ENCODE assay signal across 34 cellular contexts in genomic region chr22:10741210-10741609, GRCh38.
DNase-seq lines count a peak whose midpoint lies in the region; ATAC-seq and TF ChIP-seq lines count a peak whose summit lies in the region.
"Had no signal": no experiment of that assay in that cellular context is flagged by ENCODE, and none has a peak within 500 bp of the region (broad histone marks: within the 10 kb centered on the region; RNA-seq: fewer than 3 reads in every experiment).

No MANE protein-coding gene starts in this region.

- no peaks in the 10 kb centered on the region for H3K4me1 Mint-ChIP-seq in activated naive CD4-positive, alpha-beta T cell treated with anti-CD3 and anti-CD28 coated beads, Interleukin-2, amount 10 ng/mL, durations not matched to agents 7 days and 5 days
- H3K4me1 Mint-ChIP-seq: activated CD8-positive, alpha-beta memory T cell treated with anti-CD3 and anti-CD28 coated beads, Interleukin-2, amount 10 ng/mL, durations not matched to agents 7 days and 5 days; B cell; T-helper 17 cell had no signal

- H3K23ac ChIP-seq in neuronal stem cell (ENCODE audit: low read depth, low read length, poor library complexity) = no peak overlapping the region

- no peaks in the 10 kb centered on the region for H3K27me3 ChIP-seq in neuronal stem cell (ENCODE audit: control insufficient read depth in 3 of 3, insufficient read depth in 3 of 3, low read depth in 1 of 3, low read length in 3 of 3)
- H3K27me3 ChIP-seq: cardiac muscle cell, MG63, vagina had no signal

- no peak overlapping the region for H3K4me3 Mint-ChIP-seq in activated naive CD4-positive, alpha-beta T cell treated with anti-CD3 and anti-CD28 coated beads, Interleukin-2, amount 10 ng/mL, durations not matched to agents 7 days and 5 days
- H3K4me3 Mint-ChIP-seq: activated CD8-positive, alpha-beta memory T cell treated with anti-CD3 and anti-CD28 coated beads, Interleukin-2, amount 10 ng/mL, durations not matched to agents 7 days and 5 days; activated T-cell treated with anti-CD3 and anti-CD28 coated beads, Interleukin-2, amount 50 U/mL, for 4 hours; B cell; CD8-positive, alpha-beta T cell; effector memory CD8-positive, alpha-beta T cell; natural killer cell treated with Interleukin-12 subunit alpha and Interleukin-12 subunit beta and Interleukin-15 and Interleukin-18, amount 100 ng/mL, for 72 hours; stimulated activated naive CD8-positive, alpha-beta T cell treated with anti-CD3 and anti-CD28 coated beads, Interleukin-15, Interleukin-2, amounts not matched to agents 100 ng/mL and 50 ng/mL, for 24 hours; T-helper 17 cell had no signal

- CTCF ChIA-PET in activated naive CD4-positive, alpha-beta T cell treated with anti-CD3 and anti-CD28 coated beads, Interleukin-2, amount 10 ng/mL, durations not matched to agents 7 days and 5 days (lab: Charles Lee) = no interaction called here

- H2AK5ac ChIP-seq in neuronal stem cell (ENCODE audit: low read depth, low read length) = no peak overlapping the region

- H3K4ac ChIP-seq in neuronal stem cell (ENCODE audit: low read length) = no peak overlapping the region

- H3K4me2 ChIP-seq in neuronal stem cell (ENCODE audit: insufficient read depth, low read length, poor library complexity, severe bottlenecking) = no peak overlapping the region

- peak overlapping the region; percentile 48 for H4K8ac ChIP-seq in neuronal stem cell (ENCODE audit: low read depth, low read length)

- H3K79me1 ChIP-seq in neuronal stem cell (ENCODE audit: low read depth, low read length) = no peaks in the 10 kb centered on the region

- H4K91ac ChIP-seq in neuronal stem cell (ENCODE audit: low read depth, low read length, poor library complexity) = no peak overlapping the region

- no peak overlapping the region for H2AFZ ChIP-seq in neuronal stem cell (ENCODE audit: low read length)

- DNase-seq in AG08395 (ENCODE audit: low spot score) (peak; percentile 0), GM10266 (ENCODE audit: extremely low spot score) (peak; percentile 27), cardiac septum (ENCODE audit: low spot score) (peak; percentile 75), neuronal stem cell (ENCODE audit: low spot score) (no peak), islet precursor cell (no peak)
- DNase-seq in activated CD4-positive, alpha-beta T cell treated with anti-CD3 and anti-CD28 coated beads for 4 hours = no peak
- DNase-seq in activated naive CD4-positive, alpha-beta T cell treated with anti-CD3 and anti-CD28 coated beads, Interleukin-2, amount 10 ng/mL, durations not matched to agents 7 days and 5 days = no peak
- DNase-seq: activated CD4-positive, alpha-beta T cell treated with anti-CD3 and anti-CD28 coated beads, Interleukin-2, amount 50 U/mL, for 4 hours; activated CD8-positive, alpha-beta memory T cell treated with anti-CD3 and anti-CD28 coated beads, Interleukin-2, amount 10 ng/mL, durations not matched to agents 7 days and 5 days; activated gamma-delta T cell; activated T-cell treated with anti-CD3 and anti-CD28 coated beads, Interleukin-2, amount 50 U/mL, for 4 hours; DMS 273 treated with DMSO at 0.1 percent for 48 hours; effector memory CD8-positive, alpha-beta T cell; EL; erythroblast; glutamatergic neuron; KG1; MG63; NCI-H1105 treated with DMSO at 0.1 percent for 48 hours; NCI-H1930; NCI-H526; NK-92 treated with Interleukin-12 subunit alpha and Interleukin-12 subunit beta, amount 100 ng/mL, for 24 hours; small intestine had no signal

- H3K36me3 ChIP-seq in neuronal stem cell (replicated peaks in 1 of 2; ENCODE audit: control insufficient read depth in 2 of 2, insufficient read depth in 2 of 2, low read length in 2 of 2) = no peaks in the 10 kb centered on the region
- H3K36me3 ChIP-seq: cardiac muscle cell, MG63, thoracic aorta, vagina had no signal

- no peak overlapping the region for H2BK120ac ChIP-seq in neuronal stem cell (ENCODE audit: low read depth, low read length)

- H2BK5ac ChIP-seq in neuronal stem cell (ENCODE audit: low read length) = no peak overlapping the region

- H3K18ac ChIP-seq in neuronal stem cell (ENCODE audit: low read length) = no peak overlapping the region

- H3K9me3 Mint-ChIP-seq in activated naive CD4-positive, alpha-beta T cell treated with anti-CD3 and anti-CD28 coated beads, Interleukin-2, amount 10 ng/mL, durations not matched to agents 7 days and 5 days = peaks cover 62% of the 10 kb centered on the region

- TF ChIP-seq CTCF in GM10266 (IDR thresholded peaks at IDR 0.05; ENCODE audit: control insufficient read depth, insufficient read depth, low read depth, missing control alignments) = no peak

- H3K36me3 Mint-ChIP-seq in activated naive CD4-positive, alpha-beta T cell treated with anti-CD3 and anti-CD28 coated beads, Interleukin-2, amount 10 ng/mL, durations not matched to agents 7 days and 5 days = peaks cover 3% of the 10 kb centered on the region

- no peak overlapping the region for H3K27ac ChIP-seq in neuronal stem cell (replicated peaks; ENCODE audit: low read length)
- H3K27ac ChIP-seq: cardiac muscle cell, coronary artery, thoracic aorta, vagina had no signal

- no peaks in the 10 kb centered on the region for H3K27me3 Mint-ChIP-seq in activated naive CD4-positive, alpha-beta T cell treated with anti-CD3 and anti-CD28 coated beads, Interleukin-2, amount 10 ng/mL, durations not matched to agents 7 days and 5 days
- H3K27me3 Mint-ChIP-seq: activated CD8-positive, alpha-beta memory T cell treated with anti-CD3 and anti-CD28 coated beads, Interleukin-2, amount 10 ng/mL, durations not matched to agents 7 days and 5 days; B cell; effector memory CD8-positive, alpha-beta T cell; natural killer cell treated with Interleukin-12 subunit alpha and Interleukin-12 subunit beta and Interleukin-15 and Interleukin-18, amount 100 ng/mL, for 72 hours; stimulated activated naive CD8-positive, alpha-beta T cell treated with anti-CD3 and anti-CD28 coated beads, Interleukin-15, Interleukin-2, amounts not matched to agents 100 ng/mL and 50 ng/mL, for 24 hours; T-helper 17 cell had no signal

- no peaks in the 10 kb centered on the region for H3K4me1 ChIP-seq in neuronal stem cell (ENCODE audit: control insufficient read depth in 2 of 2, insufficient read depth in 1 of 2, low read depth in 1 of 2, low read length in 2 of 2)
- H3K4me1 ChIP-seq: vagina had no signal

- H3K9me3 ChIP-seq in neuronal stem cell (replicated peaks in 1 of 2; ENCODE audit: control insufficient read depth in 2 of 2, insufficient read depth in 1 of 2, low read depth in 1 of 2, low read length in 2 of 2) = peaks cover 0 to 8% of the 10 kb centered on the region in 2 donors
- H3K9me3 ChIP-seq: MG63, thoracic aorta, vagina had no signal

- H2BK15ac ChIP-seq in neuronal stem cell (ENCODE audit: low read length) = no peak overlapping the region

- no peak overlapping the region for H3K14ac ChIP-seq in neuronal stem cell (ENCODE audit: low read length)

- no peak overlapping the region for H3K4me3 ChIP-seq in neuronal stem cell (ENCODE audit: low read length in 2 of 2)
- H3K4me3 ChIP-seq: cardiac muscle cell, coronary artery, lung, MG63, thoracic aorta, vagina had no signal

- intact Hi-C loops in cardiac septum (cut with DNase I) = no loop called here

- no CpG with 5 or more reads among the region's 30 CpGs for whole genome bisulfite sequencing in neuronal stem cell (ENCODE audit: extremely low coverage in 2 of 2, insufficient read length in 2 of 2, insufficient replicate concordance in 1 of 2), 2 donors

- no peak for ATAC-seq in HG02938 (IDR thresholded peaks at IDR 0.05; ENCODE audit: unreplicated experiment)
- ATAC-seq: CD8-positive, alpha-beta T cell; effector memory CD8-positive, alpha-beta T cell; T-helper 17 cell had no signal

- no peak overlapping the region for H3K27ac Mint-ChIP-seq in activated naive CD4-positive, alpha-beta T cell treated with anti-CD3 and anti-CD28 coated beads, Interleukin-2, amount 10 ng/mL, durations not matched to agents 7 days and 5 days
- H3K27ac Mint-ChIP-seq: activated CD8-positive, alpha-beta memory T cell treated with anti-CD3 and anti-CD28 coated beads, Interleukin-2, amount 10 ng/mL, durations not matched to agents 7 days and 5 days; B cell; CD8-positive, alpha-beta T cell; effector memory CD8-positive, alpha-beta T cell; natural killer cell treated with Interleukin-12 subunit alpha and Interleukin-12 subunit beta and Interleukin-15 and Interleukin-18, amount 100 ng/mL, for 72 hours; stimulated activated naive CD8-positive, alpha-beta T cell treated with anti-CD3 and anti-CD28 coated beads, Interleukin-15, Interleukin-2, amounts not matched to agents 100 ng/mL and 50 ng/mL, for 24 hours; T-helper 17 cell had no signal

- no peak overlapping the region for H2BK12ac ChIP-seq in neuronal stem cell (ENCODE audit: low read length)

- no peak overlapping the region for H3K9ac ChIP-seq in neuronal stem cell (ENCODE audit: low read depth, low read length, poor library complexity)

Comparison
In these comparisons a context has a peak if more than half of its experiments do, and no peak if none do; other contexts are left out.
1. DNase-seq: peak in AG08395 (single experiment), GM10266 (single experiment) and cardiac septum (single experiment); none in neuronal stem cell (single experiment), islet precursor cell (single experiment), activated CD4-positive, alpha-beta T cell treated with anti-CD3 and anti-CD28 coated beads for 4 hours (0 of 2) and activated naive CD4-positive, alpha-beta T cell treated with anti-CD3 and anti-CD28 coated beads, Interleukin-2, amount 10 ng/mL, durations not matched to agents 7 days and 5 days (single experiment).